8 cellular contexts compared by ENCODE assay signal in the genomic region with DNA sequence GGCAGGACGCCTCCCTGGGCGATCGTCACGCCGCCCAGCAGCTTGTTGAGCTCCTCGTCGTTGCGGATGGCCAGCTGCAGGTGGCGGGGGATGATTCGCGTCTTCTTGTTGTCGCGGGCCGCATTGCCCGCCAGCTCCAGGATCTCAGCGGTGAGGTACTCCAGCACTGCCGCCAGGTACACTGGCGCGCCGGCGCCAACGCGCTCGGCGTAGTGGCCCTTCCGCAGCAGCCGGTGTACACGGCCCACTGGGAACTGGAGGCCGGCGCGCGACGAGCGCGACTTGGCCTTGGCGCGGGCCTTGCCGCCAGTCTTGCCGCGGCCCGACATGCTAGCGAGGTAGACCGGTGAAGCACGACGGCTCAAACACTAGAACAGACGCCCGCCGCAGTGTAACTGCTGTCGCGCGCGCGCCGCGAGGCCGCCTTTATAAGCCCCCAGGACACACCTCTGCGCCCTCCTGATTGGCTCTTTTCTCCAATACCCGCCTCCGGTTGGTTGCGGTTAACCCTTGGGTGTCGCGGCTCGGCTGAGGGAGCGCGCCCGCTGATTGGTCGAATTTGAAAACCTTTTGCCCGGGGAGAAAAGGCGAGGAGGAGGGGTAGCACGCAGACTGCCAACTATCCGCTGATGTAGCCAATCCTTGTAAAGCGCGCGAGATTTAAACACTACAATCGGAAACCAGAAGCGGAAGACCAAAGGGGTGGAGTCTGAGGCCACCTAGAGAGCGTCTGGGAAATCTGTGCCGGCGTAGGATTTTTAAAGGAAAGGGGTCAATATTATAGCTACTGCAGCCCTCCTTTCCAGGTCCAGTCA. TPM values are rescaled to one million over a fixed set of nuclear protein-coding genes. Genes with fewer than 3 reads are reported as not detected.
DNase-seq lines count a peak whose midpoint lies in the region; ATAC-seq and TF ChIP-seq lines count a peak whose summit lies in the region.

No MANE protein-coding gene starts in this region.

- H3K9me3 Mint-ChIP-seq in activated naive CD8-positive, alpha-beta T cell treated with anti-CD3 and anti-CD28 coated beads for 36 hours: no peaks in the 10 kb centered on the region
- peaks cover 10% of the 10 kb centered on the region for H3K9me3 Mint-ChIP-seq in glutamatergic neuron (ENCODE audit: unreplicated experiment)

- H3K4me1 Mint-ChIP-seq in activated naive CD8-positive, alpha-beta T cell treated with anti-CD3 and anti-CD28 coated beads for 36 hours: peaks cover 44% of the 10 kb centered on the region
- H3K4me1 Mint-ChIP-seq in glutamatergic neuron (ENCODE audit: low read depth, unreplicated experiment): peaks cover 14% of the 10 kb centered on the region

- no peak for TF ChIP-seq CTCF in GM12864 (IDR thresholded peaks at IDR 0.05; ENCODE audit: low read depth, low read length, missing control alignments)
- peak; percentile 9 for TF ChIP-seq CTCF in glutamatergic neuron (IDR thresholded peaks at IDR 0.05; ENCODE audit: partially characterized antibody, unreplicated experiment)
- no peak for TF ChIP-seq CTCF in omental fat pad (IDR thresholded peaks at IDR 0.05)
- peak in 1 of 3 experiments; percentile 15 for TF ChIP-seq CTCF in testis (IDR thresholded peaks at IDR 0.05)

- intact Hi-C loops in testis (cut with DNase I; ENCODE audit: low total_unique reads): loop anchor here (5.0 to 10.0 kb wide), 2 partner anchors 38 to 90 kb away; partner anchors contain the start of genes HYOU1 and NHERF4

- H3K36me3 ChIP-seq in testis (ENCODE audit: low read depth, missing control alignments): no peaks in the 10 kb centered on the region

- H3K27me3 Mint-ChIP-seq in activated naive CD8-positive, alpha-beta T cell treated with anti-CD3 and anti-CD28 coated beads for 36 hours: peaks cover 12% of the 10 kb centered on the region
- H3K27me3 Mint-ChIP-seq in glutamatergic neuron (ENCODE audit: unreplicated experiment): peaks cover 8% of the 10 kb centered on the region

- ATAC-seq in HG02678 (IDR thresholded peaks at IDR 0.05; ENCODE audit: unreplicated experiment): peak; percentile 87
- peak; percentile 92 for ATAC-seq in omental fat pad (ENCODE audit: low FRiP score)

- peak; percentile 74 for TF ChIP-seq POLR2A in testis (IDR thresholded peaks at IDR 0.05)

- WGBS in testis, 2 donors: 0% methylated on average over 19 to 72 of the region's 79 CpGs

- H3K27me3 ChIP-seq in testis: no peaks in the 10 kb centered on the region

- H3K4me3 Mint-ChIP-seq in activated naive CD8-positive, alpha-beta T cell treated with anti-CD3 and anti-CD28 coated beads for 36 hours: peak overlapping the region; percentile 90
- H3K4me3 Mint-ChIP-seq in glutamatergic neuron (ENCODE audit: unreplicated experiment): peak overlapping the region; percentile 87

- peak overlapping the region; percentile 77 for H3K4me3 ChIP-seq in GM12864 (ENCODE audit: low read depth, low read length)
- H3K4me3 ChIP-seq in testis: peak overlapping the region; percentile 77 to 80

- H3K27ac Mint-ChIP-seq in activated naive CD8-positive, alpha-beta T cell treated with anti-CD3 and anti-CD28 coated beads for 36 hours: peak overlapping the region; percentile 94
- peak overlapping the region; percentile 81 for H3K27ac Mint-ChIP-seq in glutamatergic neuron (ENCODE audit: unreplicated experiment)

- peaks cover 21% of the 10 kb centered on the region for H3K4me1 ChIP-seq in testis

- DNase-seq in GM12864 (ENCODE audit: low read depth) (peak; percentile 99), NCI-H1105 (lab: John Stamatoyannopoulos, UW) (peak; percentile 100), SKM-1 (lab: John Stamatoyannopoulos, UW; ENCODE audit: unreplicated experiment) (peak; percentile 97), glutamatergic neuron (peak; percentile 97), omental fat pad (ENCODE audit: low spot score) (peak; percentile 97), testis (peak; percentile 100)
- peak; percentile 99 for DNase-seq in activated naive CD8-positive, alpha-beta T cell treated with anti-CD3 and anti-CD28 coated beads for 36 hours

- H3K36me3 Mint-ChIP-seq in activated naive CD8-positive, alpha-beta T cell treated with anti-CD3 and anti-CD28 coated beads for 36 hours: peaks cover 62% of the 10 kb centered on the region
- no peaks in the 10 kb centered on the region for H3K36me3 Mint-ChIP-seq in glutamatergic neuron (ENCODE audit: unreplicated experiment)

- no peaks in the 10 kb centered on the region for H3K9me3 ChIP-seq in testis

- H3K27ac ChIP-seq in testis: peak overlapping the region; percentile 83 to 96

RNA-seq across cellular contexts. Expression of gene DPAGT1, which starts 6.4 kb away (rescaled TPM):
- 10 to 100 TPM; 58.3 to 63.6 TPM for total RNA-seq in activated naive CD8-positive, alpha-beta T cell treated with anti-CD3 and anti-CD28 coated beads for 36 hours
- 36.1 TPM for total RNA-seq in glutamatergic neuron (ENCODE audit: unreplicated experiment)
- total RNA-seq in omental fat pad: 10 to 100 TPM; 23.0 to 34.0 (median 28.5) TPM
- 10 to 100 TPM; 29.4 to 35.5 TPM for total RNA-seq in testis
- polyA plus RNA-seq in testis (ENCODE audit: insufficient read depth, low read depth, low replicate concordance): 24.6 TPM

RNA-seq across cellular contexts. Expression of gene HMBS, which starts 10.6 kb away (rescaled TPM):
- 10 to 100 TPM; 42.1 to 43.0 TPM for total RNA-seq in activated naive CD8-positive, alpha-beta T cell treated with anti-CD3 and anti-CD28 coated beads for 36 hours
- 30.4 TPM for total RNA-seq in glutamatergic neuron (ENCODE audit: unreplicated experiment)
- total RNA-seq in omental fat pad: 10 to 100 TPM in 1 of 4 donors, 1 to 10 TPM in 3; 7.2 to 11.7 (median 8.5) TPM
- 10 to 100 TPM; 17.0 to 17.3 TPM for total RNA-seq in testis
- 14.0 TPM for polyA plus RNA-seq in testis (ENCODE audit: insufficient read depth, low read depth, low replicate concordance)

RNA-seq across cellular contexts. Expression of gene C2CD2L, which starts 11.9 kb away (rescaled TPM):
- 10 to 100 TPM; 19.3 to 20.0 TPM for total RNA-seq in activated naive CD8-positive, alpha-beta T cell treated with anti-CD3 and anti-CD28 coated beads for 36 hours
- 32.8 TPM for total RNA-seq in glutamatergic neuron (ENCODE audit: unreplicated experiment)
- 10 to 100 TPM in 1 of 4 donors, 1 to 10 TPM in 3; 8.2 to 10.7 (median 9.0) TPM for total RNA-seq in omental fat pad
- total RNA-seq in testis: 10 to 100 TPM; 11.7 to 12.3 TPM
- polyA plus RNA-seq in testis (ENCODE audit: insufficient read depth, low read depth, low replicate concordance): 7.8 TPM

RNA-seq across cellular contexts. Expression of gene HINFP, which starts 26.1 kb away (rescaled TPM):
- 10 to 100 TPM; 20.3 to 21.5 TPM for total RNA-seq in activated naive CD8-positive, alpha-beta T cell treated with anti-CD3 and anti-CD28 coated beads for 36 hours
- total RNA-seq in glutamatergic neuron (ENCODE audit: unreplicated experiment): 58.1 TPM
- 10 to 100 TPM; 10.2 to 31.0 (median 24.4) TPM for total RNA-seq in omental fat pad
- 10 to 100 TPM; 58.3 to 58.7 TPM for total RNA-seq in testis
- polyA plus RNA-seq in testis (ENCODE audit: insufficient read depth, low read depth, low replicate concordance): 38.3 TPM

RNA-seq across cellular contexts. Expression of gene VPS11, which starts 27.7 kb away (rescaled TPM):
- total RNA-seq in activated naive CD8-positive, alpha-beta T cell treated with anti-CD3 and anti-CD28 coated beads for 36 hours: 10 to 100 TPM; 19.2 to 20.2 TPM
- 32.7 TPM for total RNA-seq in glutamatergic neuron (ENCODE audit: unreplicated experiment)
- total RNA-seq in omental fat pad: 10 to 100 TPM; 31.5 to 39.2 (median 32.7) TPM
- total RNA-seq in testis: 10 to 100 TPM; 50.7 to 56.7 TPM
- polyA plus RNA-seq in testis (ENCODE audit: insufficient read depth, low read depth, low replicate concordance): 60.5 TPM

Comparison
In these comparisons a context has a peak if more than half of its experiments do, and no peak if none do; other contexts are left out.
1. Peak in every context shown above with its lines: DNase-seq, ATAC-seq, H3K4me3 ChIP-seq and H3K27ac ChIP-seq.